In genomic region chr5:133882107-133882695, GRCh38 we compare ENCODE assay signal across 15 cellular contexts.
"Had no signal": no experiment of that assay in that cellular context is flagged by ENCODE, and none has a peak within 500 bp of the region (broad histone marks: within the 10 kb centered on the region; RNA-seq: fewer than 3 reads in every experiment).

No MANE protein-coding gene starts in this region.

- H3K27ac ChIP-seq: dorsolateral prefrontal cortex, gastroesophageal sphincter, heart right ventricle, ovary had no signal

- H3K27me3 ChIP-seq: dorsolateral prefrontal cortex, ovary had no signal

- H3K36me3 ChIP-seq: gastroesophageal sphincter, heart right ventricle, ovary had no signal

- H3K4me1 Mint-ChIP-seq: activated naive CD4-positive, alpha-beta T cell treated with anti-CD3 and anti-CD28 coated beads, Interleukin-2, amount 10 ng/mL, durations not matched to agents 7 days and 5 days had no signal

- H3K4me3 Mint-ChIP-seq: activated naive CD4-positive, alpha-beta T cell treated with anti-CD3 and anti-CD28 coated beads, Interleukin-2, amount 10 ng/mL, durations not matched to agents 7 days and 5 days; naive B cell had no signal

- H3K4me1 ChIP-seq: heart right ventricle had no signal

- H3K27me3 Mint-ChIP-seq: naive B cell had no signal

- ATAC-seq: gastroesophageal sphincter, heart right ventricle, left colon had no signal

- H3K27ac Mint-ChIP-seq: activated naive CD4-positive, alpha-beta T cell treated with anti-CD3 and anti-CD28 coated beads, Interleukin-2, amount 10 ng/mL, durations not matched to agents 7 days and 5 days; activated T-helper 2 cell treated with anti-CD3 and anti-CD28 coated beads, Interferon-gamma antibody, Interleukin-2, Interleukin-4, amounts not matched to agents 10 μg/mL and 5 μg/mL and 100 μg/mL, durations not matched to agents 14 hours and 24 hours and 36 hours had no signal

- H3K4me3 ChIP-seq: dorsolateral prefrontal cortex, gastroesophageal sphincter, heart right ventricle, lung, ovary had no signal

- H3K36me3 Mint-ChIP-seq: activated naive CD4-positive, alpha-beta T cell treated with anti-CD3 and anti-CD28 coated beads, Interleukin-2, amount 10 ng/mL, durations not matched to agents 7 days and 5 days; naive B cell had no signal

- H3K9me3 ChIP-seq: gastroesophageal sphincter, heart right ventricle, ovary had no signal

- DNase-seq: activated CD4-positive, alpha-beta T cell treated with anti-CD3 and anti-CD28 coated beads, Interleukin-2, amount 50 U/mL, for 48 hours; activated CD4-positive, CD25-positive, alpha-beta regulatory T cell treated with anti-CD3 and anti-CD28 coated beads, Interleukin-2, amount 50 U/mL, for 72 hours; activated naive CD4-positive, alpha-beta T cell treated with anti-CD3 and anti-CD28 coated beads, Interleukin-2, amount 10 ng/mL, durations not matched to agents 7 days and 5 days; activated T-cell treated with anti-CD3 and anti-CD28 coated beads, Interleukin-2, amount 50 U/mL, for 1 hour; heart right ventricle; left colon; naive B cell; ovary; stimulated activated CD4-positive, alpha-beta T cell treated with anti-CD3 and anti-CD28 coated beads, Interleukin-12 subunit alpha, Interleukin-12 subunit beta, amount 100 ng/mL, for 4 hours; stimulated activated CD4-positive, alpha-beta T cell treated with anti-CD3 and anti-CD28 coated beads, Interleukin-2, amount 100 ng/mL, for 24 hours; T-helper 9 cell had no signal

- H3K9me3 Mint-ChIP-seq: activated naive CD4-positive, alpha-beta T cell treated with anti-CD3 and anti-CD28 coated beads, Interleukin-2, amount 10 ng/mL, durations not matched to agents 7 days and 5 days; activated T-helper 2 cell treated with anti-CD3 and anti-CD28 coated beads, Interferon-gamma antibody, Interleukin-2, Interleukin-4, amounts not matched to agents 10 μg/mL and 5 μg/mL and 100 μg/mL, durations not matched to agents 14 hours and 24 hours and 36 hours had no signal
